Comparison of ENCODE assay signal across 10 cellular contexts in genomic region chr2:150403457-150403856, GRCh38.
DNase-seq lines count a peak whose midpoint lies in the region; ATAC-seq and TF ChIP-seq lines count a peak whose summit lies in the region.
"Had no signal": no experiment of that assay in that cellular context is flagged by ENCODE, and none has a peak within 500 bp of the region (broad histone marks: within the 10 kb centered on the region; RNA-seq: fewer than 3 reads in every experiment).

No MANE protein-coding gene starts in this region.

- no peaks in the 10 kb centered on the region for H3K9me3 ChIP-seq in SJCRH30 (replicated peaks)
- no peaks in the 10 kb centered on the region for H3K9me3 ChIP-seq in effector memory CD4-positive, alpha-beta T cell (ENCODE audit: control insufficient read depth, low read length)
- H3K9me3 ChIP-seq: tibial artery had no signal

- peaks cover 21% of the 10 kb centered on the region for H3K4me1 Mint-ChIP-seq in osteocyte (ENCODE audit: unreplicated experiment)

- DNase-seq in SJCRH30 (no peak), NCI-H526 treated with DMSO at 0.1 percent for 48 hours (lab: John Stamatoyannopoulos, UW) (no peak), osteocyte (ENCODE audit: extremely low spot score, unreplicated experiment) (no peak)
- DNase-seq in effector memory CD4-positive, alpha-beta T cell: no peak
- DNase-seq: CD4-positive, alpha-beta T cell; tibial artery had no signal

- H3K27ac ChIP-seq in ACC112 (ENCODE audit: low read depth, low read length): no peak overlapping the region
- no peak overlapping the region for H3K27ac ChIP-seq in SJCRH30
- no peak overlapping the region for H3K27ac ChIP-seq in effector memory CD4-positive, alpha-beta T cell (ENCODE audit: insufficient read depth, low read length, poor library complexity, severe bottlenecking)
- H3K27ac ChIP-seq: tibial artery had no signal

- H3K4me3 Mint-ChIP-seq in osteocyte (ENCODE audit: unreplicated experiment): no peak overlapping the region
- H3K4me3 Mint-ChIP-seq: CD4-positive, alpha-beta T cell had no signal

- peaks cover 15% of the 10 kb centered on the region for H3K9me3 Mint-ChIP-seq in osteocyte (ENCODE audit: unreplicated experiment)

- peak overlapping the region; percentile 59 for H3K4me3 ChIP-seq in ACC112 (ENCODE audit: low read depth, low read length)
- H3K4me3 ChIP-seq in SJCRH30: 0 out of 2 replicates have a peak overlapping the region, but pooled peaks have one; percentile 9
- H3K4me3 ChIP-seq in effector memory CD4-positive, alpha-beta T cell (ENCODE audit: insufficient read depth, low read depth, low read length, poor library complexity, severe bottlenecking): no peak overlapping the region
- H3K4me3 ChIP-seq: tibial artery had no signal

- ATAC-seq in GM18909 (IDR thresholded peaks at IDR 0.05; ENCODE audit: poor library complexity, unreplicated experiment) (peak; percentile 92), HG02943 (IDR thresholded peaks at IDR 0.05; ENCODE audit: low read depth, unreplicated experiment) (peak; percentile 76), GM21825 (IDR thresholded peaks at IDR 0.05; ENCODE audit: unreplicated experiment) (no peak)

- peak overlapping the region; percentile 85 for H2AFZ ChIP-seq in ACC112 (ENCODE audit: low read length, unreplicated experiment)

- no peaks in the 10 kb centered on the region for H3K36me3 Mint-ChIP-seq in osteocyte (ENCODE audit: unreplicated experiment)

- H3K27ac Mint-ChIP-seq in osteocyte (ENCODE audit: unreplicated experiment): no peak overlapping the region
- H3K27ac Mint-ChIP-seq: CD4-positive, alpha-beta T cell had no signal

- H3K36me3 ChIP-seq in ACC112 (ENCODE audit: insufficient read depth, low read length): no peaks in the 10 kb centered on the region
- H3K36me3 ChIP-seq in SJCRH30: no peaks in the 10 kb centered on the region
- no peaks in the 10 kb centered on the region for H3K36me3 ChIP-seq in effector memory CD4-positive, alpha-beta T cell (ENCODE audit: control insufficient read depth, insufficient read depth, low read length)
- H3K36me3 ChIP-seq: tibial artery had no signal

- no peaks in the 10 kb centered on the region for H3K27me3 Mint-ChIP-seq in osteocyte (ENCODE audit: unreplicated experiment)
- H3K27me3 Mint-ChIP-seq: CD4-positive, alpha-beta T cell had no signal

- H3K27me3 ChIP-seq in ACC112 (ENCODE audit: insufficient read depth, low read length) (no peaks in the 10 kb centered on the region), SJCRH30 (no peaks in the 10 kb centered on the region)
- no peaks in the 10 kb centered on the region for H3K27me3 ChIP-seq in effector memory CD4-positive, alpha-beta T cell (replicated peaks; ENCODE audit: control insufficient read depth, insufficient read depth, low read length, poor library complexity, severe bottlenecking)
- H3K27me3 ChIP-seq: tibial artery had no signal

- H3K79me2 ChIP-seq in ACC112 (ENCODE audit: control insufficient read depth, insufficient read depth, low read length, unreplicated experiment): no peaks in the 10 kb centered on the region

- no peak for TF ChIP-seq CTCF in osteocyte (IDR thresholded peaks at IDR 0.05)

- H3K4me1 ChIP-seq in ACC112 (ENCODE audit: control insufficient read depth, insufficient read depth, low read length, unreplicated experiment) (no peaks in the 10 kb centered on the region), SJCRH30 (no peaks in the 10 kb centered on the region)
- no peaks in the 10 kb centered on the region for H3K4me1 ChIP-seq in effector memory CD4-positive, alpha-beta T cell (ENCODE audit: control insufficient read depth, insufficient read depth, low read length, poor library complexity, severe bottlenecking)
